19 cellular contexts compared by ENCODE assay signal in genomic region chr4:3635090-3635820, GRCh38.
"Had no signal": no experiment of that assay in that cellular context is flagged by ENCODE, and none has a peak within 500 bp of the region (broad histone marks: within the 10 kb centered on the region; RNA-seq: fewer than 3 reads in every experiment).

No MANE protein-coding gene starts in this region.

- H3K4me1 ChIP-seq: heart left ventricle had no signal

- H3K4me3 Mint-ChIP-seq: activated CD4-positive, alpha-beta T cell treated with anti-CD3 and anti-CD28 coated beads for 36 hours; activated naive CD8-positive, alpha-beta T cell treated with anti-CD3 and anti-CD28 coated beads for 36 hours; activated T-cell treated with anti-CD3 and anti-CD28 coated beads, Interleukin-2, amount 50 U/mL, for 24 hours; WTC11 had no signal

- H3K27ac Mint-ChIP-seq: activated CD4-positive, alpha-beta T cell treated with anti-CD3 and anti-CD28 coated beads for 36 hours; activated naive CD8-positive, alpha-beta T cell treated with anti-CD3 and anti-CD28 coated beads for 36 hours; activated T-cell treated with anti-CD3 and anti-CD28 coated beads, Interleukin-2, amount 50 U/mL, for 24 hours; activated T-helper 2 cell treated with anti-CD3 and anti-CD28 coated beads, Interferon-gamma antibody, Interleukin-2, Interleukin-4, amounts not matched to agents 10 μg/mL and 5 μg/mL and 100 μg/mL, durations not matched to agents 14 hours and 24 hours and 36 hours; progenitor cell of endocrine pancreas; WTC11 had no signal

- H3K9me3 ChIP-seq: tibial artery had no signal

- H3K36me3 Mint-ChIP-seq: activated naive CD8-positive, alpha-beta T cell treated with anti-CD3 and anti-CD28 coated beads for 36 hours; WTC11 had no signal

- ATAC-seq: activated CD4-positive, alpha-beta T cell treated with anti-CD3 and anti-CD28 coated beads for 36 hours; heart left ventricle; left ventricle myocardium superior; WTC11 had no signal

- DNase-seq: activated CD4-positive, alpha-beta T cell treated with anti-CD3 and anti-CD28 coated beads for 36 hours; activated CD4-positive, alpha-beta T cell treated with anti-CD3 and anti-CD28 coated beads, Interleukin-2, amount 50 U/mL, for 4 hours; activated CD8-positive, alpha-beta memory T cell treated with anti-CD3 and anti-CD28 coated beads for 24 hours; activated naive CD4-positive, alpha-beta T cell; activated naive CD8-positive, alpha-beta T cell treated with anti-CD3 and anti-CD28 coated beads for 36 hours; activated T-cell treated with anti-CD3 and anti-CD28 coated beads, Interleukin-2, amount 50 U/mL, for 24 hours; left ventricle myocardium superior; midbrain; stimulated activated CD4-positive, alpha-beta T cell treated with anti-CD3 and anti-CD28 coated beads, Interleukin-4, amount 100 ng/mL, for 24 hours; stimulated activated naive CD4-positive, alpha-beta T cell treated with Interleukin-2 at 50 U/mL for 16 hours; substantia nigra; T-helper 1 cell; T-helper 9 cell; tibial artery had no signal

- H3K27me3 Mint-ChIP-seq: activated CD4-positive, alpha-beta T cell treated with anti-CD3 and anti-CD28 coated beads for 36 hours had no signal

- H3K4me1 Mint-ChIP-seq: activated CD4-positive, alpha-beta T cell treated with anti-CD3 and anti-CD28 coated beads for 36 hours; activated naive CD8-positive, alpha-beta T cell treated with anti-CD3 and anti-CD28 coated beads for 36 hours; WTC11 had no signal

- H3K4me3 ChIP-seq: coronary artery, heart left ventricle, tibial artery had no signal

- H3K36me3 ChIP-seq: heart left ventricle, tibial artery had no signal

- H3K9me3 Mint-ChIP-seq: activated naive CD8-positive, alpha-beta T cell treated with anti-CD3 and anti-CD28 coated beads for 36 hours; activated T-cell treated with anti-CD3 and anti-CD28 coated beads, Interleukin-2, amount 50 U/mL, for 24 hours; activated T-helper 2 cell treated with anti-CD3 and anti-CD28 coated beads, Interferon-gamma antibody, Interleukin-2, Interleukin-4, amounts not matched to agents 10 μg/mL and 5 μg/mL and 100 μg/mL, durations not matched to agents 14 hours and 24 hours and 36 hours had no signal

- H3K27ac ChIP-seq: coronary artery, heart left ventricle, tibial artery had no signal
